8 cellular contexts compared by ENCODE assay signal in the genomic region with DNA sequence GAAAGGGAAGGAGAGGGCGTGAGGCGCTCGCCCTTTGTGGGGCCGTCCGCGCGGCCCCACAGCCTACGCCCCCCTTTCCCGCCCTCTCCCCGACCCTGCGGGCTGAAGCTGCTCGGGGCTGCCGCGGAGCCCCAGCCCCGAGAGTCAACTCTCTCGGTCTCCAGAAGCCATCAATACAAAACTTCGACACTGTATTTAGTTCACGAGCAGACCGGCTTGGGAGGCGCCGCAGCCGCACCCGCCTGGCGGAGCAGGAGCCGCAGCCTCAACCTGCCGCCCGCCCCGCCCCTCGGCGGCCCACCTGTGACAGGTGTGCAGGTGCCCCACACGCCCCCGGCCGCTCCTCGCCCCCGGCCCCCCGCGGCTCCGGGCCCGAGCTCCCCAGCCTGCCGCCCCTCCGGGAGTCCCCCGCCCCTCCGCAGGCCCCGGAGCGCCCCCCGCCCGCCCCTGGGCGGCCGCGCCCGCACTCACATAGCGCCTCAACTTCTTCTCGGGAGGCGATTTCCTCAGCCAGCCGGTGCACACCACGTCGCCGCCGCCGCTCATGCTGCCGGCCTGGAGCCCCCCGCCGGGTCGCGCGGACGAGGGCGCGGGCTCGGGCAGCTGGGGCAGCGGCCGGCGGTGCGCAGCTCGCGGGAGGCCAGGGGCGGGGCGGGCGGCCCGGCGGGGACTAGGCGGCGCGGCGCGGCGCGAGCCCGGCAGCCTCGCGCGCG. TPM values are rescaled to one million over a fixed set of nuclear protein-coding genes. Genes with fewer than 3 reads are reported as not detected.
DNase-seq lines count a peak whose midpoint lies in the region; ATAC-seq, FAIRE-seq and TF ChIP-seq lines count a peak whose summit lies in the region.

A gene with protein sequence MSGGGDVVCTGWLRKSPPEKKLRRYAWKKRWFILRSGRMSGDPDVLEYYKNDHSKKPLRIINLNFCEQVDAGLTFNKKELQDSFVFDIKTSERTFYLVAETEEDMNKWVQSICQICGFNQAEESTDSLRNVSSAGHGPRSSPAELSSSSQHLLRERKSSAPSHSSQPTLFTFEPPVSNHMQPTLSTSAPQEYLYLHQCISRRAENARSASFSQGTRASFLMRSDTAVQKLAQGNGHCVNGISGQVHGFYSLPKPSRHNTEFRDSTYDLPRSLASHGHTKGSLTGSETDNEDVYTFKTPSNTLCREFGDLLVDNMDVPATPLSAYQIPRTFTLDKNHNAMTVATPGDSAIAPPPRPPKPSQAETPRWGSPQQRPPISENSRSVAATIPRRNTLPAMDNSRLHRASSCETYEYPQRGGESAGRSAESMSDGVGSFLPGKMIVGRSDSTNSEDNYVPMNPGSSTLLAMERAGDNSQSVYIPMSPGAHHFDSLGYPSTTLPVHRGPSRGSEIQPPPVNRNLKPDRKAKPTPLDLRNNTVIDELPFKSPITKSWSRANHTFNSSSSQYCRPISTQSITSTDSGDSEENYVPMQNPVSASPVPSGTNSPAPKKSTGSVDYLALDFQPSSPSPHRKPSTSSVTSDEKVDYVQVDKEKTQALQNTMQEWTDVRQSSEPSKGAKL (minus strand): TSS at position 646 of the 713 bp plus-strand sequence. CDS start 100 bp downstream, at position 546.

- no peaks in the 10 kb centered on the region for H3K9me3 ChIP-seq in HAP-1
- no peaks in the 10 kb centered on the region for H3K9me3 ChIP-seq in body of pancreas
- no peaks in the 10 kb centered on the region for H3K9me3 ChIP-seq in iPS-20b (ENCODE audit: insufficient read depth, low read depth, low read length)
- no peaks in the 10 kb centered on the region for H3K9me3 ChIP-seq in small intestine (ENCODE audit: control insufficient read depth, low read depth)

- H3K27ac ChIP-seq in body of pancreas: peak within 1 kb of the TSS; percentile 87 to 95 (median 92)
- H3K27ac ChIP-seq in iPS-20b (ENCODE audit: low read length): no peak within 1 kb of the TSS
- H3K27ac ChIP-seq in small intestine (ENCODE audit: low read depth in 1 of 2, low read length in 1 of 2): peak within 1 kb of the TSS; percentile 93 to 94

- in situ Hi-C loops in HAP-1 (cut with MboI; ENCODE audit: low sequenced_read_pairs): loop anchor here (5.0 kb wide), 1 partner anchor 145 kb away; no protein-coding TSS in a partner anchor

- intact Hi-C loops in body of pancreas (cut with DNase I): loop anchor here (10.0 kb wide), 1 partner anchor 157 kb away; a partner anchor contains a TSS

- no peak for TF ChIP-seq CTCF in body of pancreas (IDR thresholded peaks at IDR 0.05)

- peak within 1 kb of the TSS; percentile 74 for H3K9ac ChIP-seq in iPS-20b (ENCODE audit: low read depth, low read length)

- TF ChIP-seq POLR2A in body of pancreas (IDR thresholded peaks at IDR 0.05) (peak in 1 of 3 donors; percentile 37), GM12891 (IDR thresholded peaks at IDR 0.05; ENCODE audit: low read depth, low read length) (no peak)

- H3K4me3 ChIP-seq in HAP-1 (peak within 1 kb of the TSS; percentile 72), body of pancreas (peak within 1 kb of the TSS; percentile 37 to 62), iPS-20b (ENCODE audit: low read length) (peak within 1 kb of the TSS; percentile 80), small intestine (ENCODE audit: low read depth in 1 of 2, low read length in 2 of 2) (peak within 1 kb of the TSS; percentile 86)

- FAIRE-seq in small intestine (lab: Jason Lieb, UNC): no peak
- no peak for FAIRE-seq in GM12891 (lab: Jason Lieb, UNC)

- peak; percentile 60 for DNase-seq in DMS79 treated with DMSO at 0.1 percent for 48 hours (lab: John Stamatoyannopoulos, UW)
- no peak for DNase-seq in HAP-1 (ENCODE audit: low spot score in 2 of 2)
- DNase-seq in NCI-H526 treated with DMSO at 0.1 percent for 48 hours (lab: John Stamatoyannopoulos, UW): peak; percentile 72
- DNase-seq in body of pancreas: peak; percentile 31 to 57 (median 49)
- DNase-seq in small intestine: no peak
- DNase-seq in GM12891 (ENCODE audit: insufficient read length, low spot score): no peak

- 1% methylated on average over 14 to 45 of the region's 93 CpGs for WGBS in body of pancreas, 2 donors
- WGBS in small intestine, 3 donors: 0 to 1% (median 0%) methylated on average over 37 to 92 of the region's 93 CpGs

- no peaks in the 10 kb centered on the region for H3K36me3 ChIP-seq in HAP-1 (replicated peaks)
- no peaks in the 10 kb centered on the region for H3K36me3 ChIP-seq in body of pancreas (replicated peaks in 1 of 2; ENCODE audit: insufficient read depth in 1 of 2, low read depth in 2 of 2)
- no peaks in the 10 kb centered on the region for H3K36me3 ChIP-seq in iPS-20b (ENCODE audit: insufficient read depth, low read depth, low read length)
- no peaks in the 10 kb centered on the region for H3K36me3 ChIP-seq in small intestine (ENCODE audit: control insufficient read depth in 2 of 2, insufficient read depth in 2 of 2, low read length in 2 of 2)

- H3K27me3 ChIP-seq in HAP-1 (ENCODE audit: low read depth): no peaks in the 10 kb centered on the region
- H3K27me3 ChIP-seq in body of pancreas: no peaks in the 10 kb centered on the region
- H3K27me3 ChIP-seq in iPS-20b (ENCODE audit: insufficient read depth, low read length): peaks cover 24% of the 10 kb centered on the region
- H3K27me3 ChIP-seq in small intestine (ENCODE audit: control insufficient read depth in 2 of 2, insufficient read depth in 2 of 2, low read length in 2 of 2): no peaks in the 10 kb centered on the region

- H3K4me1 ChIP-seq in HAP-1: peaks cover 11% of the 10 kb centered on the region
- H3K4me1 ChIP-seq in body of pancreas: peaks cover 32% of the 10 kb centered on the region
- H3K4me1 ChIP-seq in iPS-20b (ENCODE audit: insufficient read depth, low read length): 0 out of 2 replicates have a peak, but pooled peaks cover 4% of the 10 kb centered on the region
- H3K4me1 ChIP-seq in small intestine (ENCODE audit: control insufficient read depth in 2 of 2, insufficient read depth in 1 of 2, low read depth in 1 of 2, low read length in 1 of 2): peaks cover 0 to 7% of the 10 kb centered on the region in 2 donors

- ATAC-seq in body of pancreas (peak; percentile 90), GM21367 (IDR thresholded peaks at IDR 0.05; ENCODE audit: unreplicated experiment) (no peak)

TF ChIP-seq in GM12891, 5 proteins besides CTCF, POLR2A, EP300 and RAD21:
- TF ChIP-seq PAX5 (IDR thresholded peaks at IDR 0.05; ENCODE audit: insufficient read depth, low read length, severe bottlenecking) (no peak), POLR2AphosphoS5 (IDR thresholded peaks at IDR 0.05; ENCODE audit: low read depth, low read length) (no peak), TAF1 (IDR thresholded peaks at IDR 0.05; ENCODE audit: low read depth, low read length) (no peak), SPI1 (IDR thresholded peaks at IDR 0.05; ENCODE audit: low read depth, low read length) (no peak), POU2F2 (IDR thresholded peaks at IDR 0.05; ENCODE audit: low read depth, low read length) (no peak)

RNA-seq across cellular contexts. Expression of the gene that starts here (rescaled TPM):
- 10 to 100 TPM in 1 of 2 donors, 1 to 10 TPM in 1; 6.9 to 16.9 TPM for total RNA-seq in body of pancreas
- 10 to 100 TPM in 1 of 3 donors, 1 to 10 TPM in 2; 6.8 to 13.6 (median 8.7) TPM for polyA plus RNA-seq in small intestine
- polyA plus RNA-seq in GM12891 (2012; ENCODE audit: low read depth, missing spikeins): 3.8 TPM

Comparison
In these comparisons a context has a peak if more than half of its experiments do, and no peak if none do; other contexts are left out.
1. DNase-seq: peak in DMS79 treated with DMSO at 0.1 percent for 48 hours (single experiment), NCI-H526 treated with DMSO at 0.1 percent for 48 hours (single experiment) and body of pancreas (4 of 4); none in HAP-1 (0 of 2), small intestine (single experiment) and GM12891 (single experiment).
2. Peak in every context shown above with its lines, with median percentiles within 50 percentile points of each other: H3K4me3 ChIP-seq.